Comparison of ENCODE assay signal across 1 cellular context in genomic region chr5:172864747-172865146, GRCh38.
TF ChIP-seq lines count a peak whose summit lies in the region.

No MANE protein-coding gene starts in this region.

TF ChIP-seq in K562, 482 proteins besides CTCF, POLR2A, EP300 and RAD21:
- TF ChIP-seq ZFP36 (IDR thresholded peaks at IDR 0.05; ENCODE audit: low read depth, low read length, partially characterized antibody) (peak; percentile 18), IRF2 (CRISPR knock-in tag; IDR thresholded peaks at IDR 0.05) (no peak)
